Comparison of ENCODE assay signal across 15 cellular contexts in the genomic region with DNA sequence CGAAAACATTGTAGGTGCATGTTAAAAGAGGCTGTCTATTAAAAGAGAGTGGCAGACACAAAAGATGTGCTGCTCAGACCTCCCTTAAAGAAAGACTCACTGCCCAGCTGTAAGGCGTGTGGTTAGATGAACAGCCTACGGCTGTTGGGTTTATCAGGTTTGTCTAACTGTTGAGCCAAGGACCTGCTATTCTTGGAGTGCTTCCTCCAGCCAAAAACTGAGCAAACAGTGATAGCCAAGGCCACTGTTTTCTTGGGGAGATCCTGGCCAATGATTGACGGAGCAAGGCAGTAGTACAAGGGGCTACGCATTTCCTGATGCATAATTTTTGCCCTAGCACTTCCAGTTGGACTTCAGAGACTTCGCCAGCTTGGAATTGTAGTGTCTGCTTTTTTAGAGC. TPM values are rescaled to one million over a fixed set of nuclear protein-coding genes. Genes with fewer than 3 reads are reported as not detected.
A peak's percentile ranks its signal among the peaks of the same experiment; 100 is the strongest.
DNase-seq lines count a peak whose midpoint lies in the region; ATAC-seq and TF ChIP-seq lines count a peak whose summit lies in the region.
"Had no signal": no experiment of that assay in that cellular context is flagged by ENCODE, and none has a peak within 500 bp of the region (broad histone marks: within the 10 kb centered on the region; RNA-seq: fewer than 3 reads in every experiment).

No MANE protein-coding gene starts in this region.

- no peak for DNase-seq in activated CD8-positive, alpha-beta memory T cell treated with anti-CD3 and anti-CD28 coated beads, Interleukin-2, amount 10 ng/mL, durations not matched to agents 7 days and 5 days
- no peak for DNase-seq in activated CD8-positive, alpha-beta memory T cell treated with anti-CD3 and anti-CD28 coated beads for 24 hours
- DNase-seq in activated CD8-positive, alpha-beta T cell treated with anti-CD3 and anti-CD28 coated beads for 36 hours, result no peak
- DNase-seq in right atrium auricular region (ENCODE audit: low spot score) (no peak), smooth muscle cell (lab: John Stamatoyannopoulos, UW; ENCODE audit: unreplicated experiment) (no peak), SIG-M5 treated with dmso at 0.1 percent for 504 hours (lab: John Stamatoyannopoulos, UW; ENCODE audit: unreplicated experiment) (no peak), DMS153 treated with DMSO at 0.1 percent for 48 hours (lab: John Stamatoyannopoulos, UW; ENCODE audit: unreplicated experiment) (no peak)
- no peak for DNase-seq in activated CD8-positive, alpha-beta memory T cell treated with anti-CD3 and anti-CD28 coated beads, Interleukin-2, amount 50 U/mL, for 4 hours
- DNase-seq: activated CD4-positive, alpha-beta T cell treated with anti-CD3 and anti-CD28 coated beads for 48 hours; amniotic stem cell; DMS53; NCI-H2081 had no signal

- H3F3A ChIP-seq in smooth muscle cell (ENCODE audit: low read depth), result no peaks in the 10 kb centered on the region

- H3K27ac ChIP-seq in right atrium auricular region, result peak overlapping the region; percentile 24 to 64
- no peak overlapping the region for H3K27ac ChIP-seq in smooth muscle cell (ENCODE audit: low read depth)
- H3K27ac ChIP-seq: HL-60, SK-N-MC had no signal

- peaks cover 35% of the 10 kb centered on the region for H3K4me1 Mint-ChIP-seq in activated CD8-positive, alpha-beta memory T cell treated with anti-CD3 and anti-CD28 coated beads, Interleukin-2, amount 10 ng/mL, durations not matched to agents 7 days and 5 days
- H3K4me1 Mint-ChIP-seq in activated CD8-positive, alpha-beta T cell treated with anti-CD3 and anti-CD28 coated beads for 36 hours (ENCODE audit: low read depth), result peaks cover 26% of the 10 kb centered on the region

- H3K36me3 ChIP-seq in right atrium auricular region, result no peaks in the 10 kb centered on the region
- no peaks in the 10 kb centered on the region for H3K36me3 ChIP-seq in smooth muscle cell (ENCODE audit: low read depth)

- no peak for ATAC-seq in activated CD8-positive, alpha-beta memory T cell treated with anti-CD3 and anti-CD28 coated beads, Interleukin-2, amount 10 ng/mL, durations not matched to agents 7 days and 5 days
- no peak for ATAC-seq in activated CD8-positive, alpha-beta T cell treated with anti-CD3 and anti-CD28 coated beads for 36 hours

- H3K4me3 ChIP-seq in right atrium auricular region, result no peak overlapping the region
- no peak overlapping the region for H3K4me3 ChIP-seq in smooth muscle cell
- H3K4me3 ChIP-seq: SK-N-MC had no signal

- no peak overlapping the region for H3K4me2 ChIP-seq in smooth muscle cell

- CTCF ChIA-PET in activated CD8-positive, alpha-beta memory T cell treated with anti-CD3 and anti-CD28 coated beads, Interleukin-2, amount 10 ng/mL, durations not matched to agents 7 days and 5 days (lab: Charles Lee), result no interaction called here
- CTCF ChIA-PET in activated CD8-positive, alpha-beta T cell treated with anti-CD3 and anti-CD28 coated beads for 36 hours (lab: Charles Lee), result interaction anchor here (0.8 to 2.5 kb wide), 2 partner anchors 47 to 710 kb away, joined by 3 to 10 read pairs; no protein-coding TSS in a partner anchor

- H3K4me1 ChIP-seq in right atrium auricular region, result peaks cover 0 to 38% of the 10 kb centered on the region in 2 donors
- peaks cover 22% of the 10 kb centered on the region for H3K4me1 ChIP-seq in smooth muscle cell (ENCODE audit: low read depth)

- H3K36me3 Mint-ChIP-seq in activated CD8-positive, alpha-beta memory T cell treated with anti-CD3 and anti-CD28 coated beads, Interleukin-2, amount 10 ng/mL, durations not matched to agents 7 days and 5 days, result peaks cover 12% of the 10 kb centered on the region
- H3K36me3 Mint-ChIP-seq in activated CD8-positive, alpha-beta T cell treated with anti-CD3 and anti-CD28 coated beads for 36 hours (ENCODE audit: low read depth), result peaks cover 8% of the 10 kb centered on the region

- H3K79me2 ChIP-seq in smooth muscle cell (ENCODE audit: low read depth), result peaks cover 25% of the 10 kb centered on the region

- intact Hi-C loops in activated CD8-positive, alpha-beta T cell treated with anti-CD3 and anti-CD28 coated beads for 36 hours (cut with micrococcal nuclease), result no loop called here

- no peaks in the 10 kb centered on the region for H3K27me3 ChIP-seq in right atrium auricular region
- H3K27me3 ChIP-seq in smooth muscle cell (ENCODE audit: low read depth), result no peaks in the 10 kb centered on the region

- H3K27ac Mint-ChIP-seq in activated CD8-positive, alpha-beta memory T cell treated with anti-CD3 and anti-CD28 coated beads, Interleukin-2, amount 10 ng/mL, durations not matched to agents 7 days and 5 days, result peak overlapping the region; percentile 45
- H3K27ac Mint-ChIP-seq in activated CD8-positive, alpha-beta T cell treated with anti-CD3 and anti-CD28 coated beads for 36 hours, result peak overlapping the region; percentile 56

- WGBS in smooth muscle cell (ENCODE audit: low lambda C conversion rate), result 96% methylated on average over 6 of the region's 6 CpGs

- H3K27me3 Mint-ChIP-seq in activated CD8-positive, alpha-beta memory T cell treated with anti-CD3 and anti-CD28 coated beads, Interleukin-2, amount 10 ng/mL, durations not matched to agents 7 days and 5 days, result peaks cover 10% of the 10 kb centered on the region
- H3K27me3 Mint-ChIP-seq in activated CD8-positive, alpha-beta T cell treated with anti-CD3 and anti-CD28 coated beads for 36 hours, result no peaks in the 10 kb centered on the region

- no peaks in the 10 kb centered on the region for H3K9me3 Mint-ChIP-seq in activated CD8-positive, alpha-beta memory T cell treated with anti-CD3 and anti-CD28 coated beads, Interleukin-2, amount 10 ng/mL, durations not matched to agents 7 days and 5 days (ENCODE audit: low read depth)
- no peaks in the 10 kb centered on the region for H3K9me3 Mint-ChIP-seq in activated CD8-positive, alpha-beta T cell treated with anti-CD3 and anti-CD28 coated beads for 36 hours

- H2AFZ ChIP-seq in smooth muscle cell (ENCODE audit: low read depth), result peak overlapping the region; percentile 33

- no peaks in the 10 kb centered on the region for H3K9me3 ChIP-seq in right atrium auricular region
- H3K9me3 ChIP-seq in smooth muscle cell (replicated peaks; ENCODE audit: low read depth), result no peaks in the 10 kb centered on the region

- H4K20me1 ChIP-seq in smooth muscle cell (ENCODE audit: low read depth), result peaks cover 19% of the 10 kb centered on the region

- POLR2A ChIA-PET in activated CD8-positive, alpha-beta T cell treated with anti-CD3 and anti-CD28 coated beads for 36 hours (lab: Charles Lee), result no interaction called here

- H3K9ac ChIP-seq in smooth muscle cell (ENCODE audit: low read depth), result no peak overlapping the region

- H3K4me3 Mint-ChIP-seq in activated CD8-positive, alpha-beta memory T cell treated with anti-CD3 and anti-CD28 coated beads, Interleukin-2, amount 10 ng/mL, durations not matched to agents 7 days and 5 days, result peak overlapping the region; percentile 49
- H3K4me3 Mint-ChIP-seq in activated CD8-positive, alpha-beta T cell treated with anti-CD3 and anti-CD28 coated beads for 36 hours, result peak overlapping the region; percentile 94

- no peak for TF ChIP-seq CTCF in activated CD8-positive, alpha-beta T cell treated with anti-CD3 and anti-CD28 coated beads for 36 hours (IDR thresholded peaks at IDR 0.05)
- TF ChIP-seq CTCF in right atrium auricular region (IDR thresholded peaks at IDR 0.05) (no peak), smooth muscle cell (IDR thresholded peaks at IDR 0.05; ENCODE audit: borderline replicate concordance, insufficient read depth, poor library complexity, severe bottlenecking) (no peak)

RNA-seq across cellular contexts. Expression of a gene that starts 1.4 kb away (rescaled TPM):
- 10 to 100 TPM; 13.9 to 33.2 TPM for total RNA-seq in activated CD8-positive, alpha-beta memory T cell treated with anti-CD3 and anti-CD28 coated beads, Interleukin-2, amount 10 ng/mL, durations not matched to agents 7 days and 5 days
- 10 to 100 TPM; 24.7 to 25.6 TPM for total RNA-seq in activated CD8-positive, alpha-beta T cell treated with anti-CD3 and anti-CD28 coated beads for 36 hours
- total RNA-seq in right atrium auricular region (10 to 100 TPM; 33.0 to 36.2 TPM), smooth muscle cell (39.8 and 58.5 TPM in 2 replicates)
- polyA plus RNA-seq in smooth muscle cell, result 14.6 and 18.3 TPM in 2 replicates

RNA-seq across cellular contexts. Expression of a gene that starts 3.4 kb away (rescaled TPM):
- not detected for total RNA-seq in activated CD8-positive, alpha-beta memory T cell treated with anti-CD3 and anti-CD28 coated beads, Interleukin-2, amount 10 ng/mL, durations not matched to agents 7 days and 5 days
- not detected for total RNA-seq in activated CD8-positive, alpha-beta T cell treated with anti-CD3 and anti-CD28 coated beads for 36 hours
- not detected for total RNA-seq in right atrium auricular region
- not detected in 2 replicates for total RNA-seq in smooth muscle cell
- polyA plus RNA-seq in smooth muscle cell, result 0.14 TPM in 1 of 2 replicates, not detected in the other
- total RNA-seq: ureter had no signal
